ENCODE assay signal across 13 cellular contexts in the genomic region with DNA sequence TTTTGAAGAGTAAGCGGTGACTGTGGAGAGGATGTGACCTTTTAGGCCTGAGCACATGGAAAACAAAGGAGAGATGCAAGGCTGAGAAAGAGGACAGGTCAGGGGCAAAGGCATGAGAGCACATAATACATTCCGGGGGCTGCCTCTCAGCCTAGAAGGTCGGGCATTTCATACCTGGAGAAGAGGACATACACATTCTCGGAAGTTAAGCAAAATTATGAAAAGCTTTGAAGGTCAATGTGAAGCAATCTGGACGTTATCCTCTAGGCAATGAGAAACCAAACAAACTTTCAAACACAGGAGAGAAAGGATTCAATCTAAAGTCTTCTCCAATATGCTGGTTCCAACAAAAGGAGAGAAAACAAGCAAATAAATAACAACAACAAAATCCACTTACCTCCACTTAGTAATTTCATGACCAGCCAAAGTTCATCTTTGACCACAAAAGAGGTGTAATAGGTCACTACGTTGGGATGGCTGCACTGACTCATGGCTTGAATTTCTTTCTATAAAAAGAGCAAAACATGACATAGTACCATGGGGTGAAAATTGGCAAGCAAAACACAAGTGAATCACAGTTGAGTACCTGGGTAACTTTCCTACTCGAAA.
DNase-seq lines count a peak whose midpoint lies in the region; ATAC-seq and TF ChIP-seq lines count a peak whose summit lies in the region.
"Had no signal": no experiment of that assay in that cellular context is flagged by ENCODE, and none has a peak within 500 bp of the region (broad histone marks: within the 10 kb centered on the region; RNA-seq: fewer than 3 reads in every experiment).

No MANE protein-coding gene starts in this region.

- H3K27ac ChIP-seq in Panc1 (ENCODE audit: low read length) = no peak overlapping the region
- no peak overlapping the region for H3K27ac ChIP-seq in epithelial cell of prostate
- H3K27ac ChIP-seq: gastrocnemius medialis had no signal

- peak; percentile 64 for DNase-seq in activated CD8-positive, alpha-beta T cell treated with anti-CD3 and anti-CD28 coated beads for 36 hours
- DNase-seq in activated CD8-positive, alpha-beta T cell treated with anti-CD3 and anti-CD28 coated beads, Interleukin-2, amount 10 ng/mL, durations not matched to agents 7 days and 5 days = no peak
- peak; percentile 10 for DNase-seq in Panc1 (ENCODE audit: low read depth, low spot score)
- peak; percentile 46 for DNase-seq in epithelial cell of prostate (ENCODE audit: low read depth, low spot score)
- no peak for DNase-seq in progenitor cell of endocrine pancreas (ENCODE audit: low spot score, unreplicated experiment)
- no peak for DNase-seq in SKM-1 (lab: John Stamatoyannopoulos, UW; ENCODE audit: unreplicated experiment)
- DNase-seq: amygdala, gastrocnemius medialis, mesendoderm, MM.1S had no signal

- H3K4me3 Mint-ChIP-seq in activated CD8-positive, alpha-beta T cell treated with anti-CD3 and anti-CD28 coated beads for 36 hours = no peak overlapping the region
- H3K4me3 Mint-ChIP-seq in activated CD8-positive, alpha-beta T cell treated with anti-CD3 and anti-CD28 coated beads, Interleukin-2, amount 10 ng/mL, durations not matched to agents 7 days and 5 days = no peak overlapping the region
- no peak overlapping the region for H3K4me3 Mint-ChIP-seq in progenitor cell of endocrine pancreas (ENCODE audit: low read depth)

- ATAC-seq in activated CD8-positive, alpha-beta T cell treated with anti-CD3 and anti-CD28 coated beads for 36 hours = peak; percentile 87
- no peak for ATAC-seq in activated CD8-positive, alpha-beta T cell treated with anti-CD3 and anti-CD28 coated beads, Interleukin-2, amount 10 ng/mL, durations not matched to agents 7 days and 5 days
- no peak for ATAC-seq in Panc1
- ATAC-seq in GM21717 (IDR thresholded peaks at IDR 0.05; ENCODE audit: unreplicated experiment) = no peak
- no peak for ATAC-seq in HG02571 (IDR thresholded peaks at IDR 0.05; ENCODE audit: unreplicated experiment)
- ATAC-seq: gastrocnemius medialis had no signal

- H3K9me3 ChIP-seq in Panc1 (ENCODE audit: control insufficient read depth, insufficient read depth, low read depth, low read length) = no peaks in the 10 kb centered on the region
- H3K9me3 ChIP-seq: gastrocnemius medialis had no signal

- POLR2A ChIA-PET in activated CD8-positive, alpha-beta T cell treated with anti-CD3 and anti-CD28 coated beads for 36 hours (lab: Charles Lee) = interaction anchor here (1.0 kb wide), 1 partner anchor 179 kb away, joined by 3 read pairs; no protein-coding TSS in a partner anchor
- POLR2A ChIA-PET in activated CD8-positive, alpha-beta T cell treated with anti-CD3 and anti-CD28 coated beads, Interleukin-2, amount 10 ng/mL, durations not matched to agents 7 days and 5 days (lab: Charles Lee) = no interaction called here
- POLR2A ChIA-PET in Panc1 (lab: Charles Lee) = no interaction called here

- H3K27me3 ChIP-seq in Panc1 (ENCODE audit: control insufficient read depth, insufficient read depth, low read length) = no peaks in the 10 kb centered on the region
- H3K27me3 ChIP-seq: gastrocnemius medialis had no signal

- H3K27me3 Mint-ChIP-seq in activated CD8-positive, alpha-beta T cell treated with anti-CD3 and anti-CD28 coated beads for 36 hours = no peaks in the 10 kb centered on the region
- H3K27me3 Mint-ChIP-seq in activated CD8-positive, alpha-beta T cell treated with anti-CD3 and anti-CD28 coated beads, Interleukin-2, amount 10 ng/mL, durations not matched to agents 7 days and 5 days (ENCODE audit: low read depth) = no peaks in the 10 kb centered on the region
- H3K27me3 Mint-ChIP-seq in progenitor cell of endocrine pancreas = no peaks in the 10 kb centered on the region

- H3K4me1 Mint-ChIP-seq in activated CD8-positive, alpha-beta T cell treated with anti-CD3 and anti-CD28 coated beads for 36 hours (ENCODE audit: low read depth) = peaks cover 63% of the 10 kb centered on the region
- H3K4me1 Mint-ChIP-seq in activated CD8-positive, alpha-beta T cell treated with anti-CD3 and anti-CD28 coated beads, Interleukin-2, amount 10 ng/mL, durations not matched to agents 7 days and 5 days (ENCODE audit: low read depth) = peaks cover 25% of the 10 kb centered on the region
- no peaks in the 10 kb centered on the region for H3K4me1 Mint-ChIP-seq in progenitor cell of endocrine pancreas (ENCODE audit: low read depth)

- no peak overlapping the region for H3K4me3 ChIP-seq in Panc1 (ENCODE audit: low read depth in 2 of 2, low read length in 2 of 2)
- H3K4me3 ChIP-seq: gastrocnemius medialis, skin epidermis had no signal

- no peaks in the 10 kb centered on the region for H3K4me1 ChIP-seq in Panc1 (ENCODE audit: control insufficient read depth, insufficient read depth, low read length)
- H3K4me1 ChIP-seq: gastrocnemius medialis had no signal

- no peak for TF ChIP-seq CTCF in activated CD8-positive, alpha-beta T cell treated with anti-CD3 and anti-CD28 coated beads for 36 hours (IDR thresholded peaks at IDR 0.05)
- TF ChIP-seq CTCF in Panc1 (IDR thresholded peaks at IDR 0.05) = no peak
- no peak for TF ChIP-seq CTCF in progenitor cell of endocrine pancreas (IDR thresholded peaks at IDR 0.05; ENCODE audit: unreplicated experiment)

- no peaks in the 10 kb centered on the region for H3K36me3 ChIP-seq in Panc1 (ENCODE audit: control insufficient read depth, insufficient read depth, low read length)
- H3K36me3 ChIP-seq: gastrocnemius medialis had no signal

- CTCF ChIA-PET in activated CD8-positive, alpha-beta T cell treated with anti-CD3 and anti-CD28 coated beads for 36 hours (lab: Charles Lee) = interaction anchor here (0.9 to 1.3 kb wide), 2 partner anchors 19 to 79 kb away, joined by 3 to 4 read pairs; no protein-coding TSS in a partner anchor
- CTCF ChIA-PET in activated CD8-positive, alpha-beta T cell treated with anti-CD3 and anti-CD28 coated beads, Interleukin-2, amount 10 ng/mL, durations not matched to agents 7 days and 5 days (lab: Charles Lee) = no interaction called here
- CTCF ChIA-PET in Panc1 (lab: Charles Lee) = no interaction called here

- H3K27ac Mint-ChIP-seq in activated CD8-positive, alpha-beta T cell treated with anti-CD3 and anti-CD28 coated beads for 36 hours = peak overlapping the region; percentile 78
- H3K27ac Mint-ChIP-seq in activated CD8-positive, alpha-beta T cell treated with anti-CD3 and anti-CD28 coated beads, Interleukin-2, amount 10 ng/mL, durations not matched to agents 7 days and 5 days = no peak overlapping the region
- H3K27ac Mint-ChIP-seq in progenitor cell of endocrine pancreas = peak overlapping the region; percentile 8

- in situ Hi-C loops in Panc1 (cut with HindIII; ENCODE audit: low pct_unique_long_range_greater_than_20kb, low sequenced_read_pairs) = no loop called here

- H3K9me3 Mint-ChIP-seq in activated CD8-positive, alpha-beta T cell treated with anti-CD3 and anti-CD28 coated beads for 36 hours = no peaks in the 10 kb centered on the region
- H3K9me3 Mint-ChIP-seq in activated CD8-positive, alpha-beta T cell treated with anti-CD3 and anti-CD28 coated beads, Interleukin-2, amount 10 ng/mL, durations not matched to agents 7 days and 5 days (ENCODE audit: insufficient read depth) = no peaks in the 10 kb centered on the region
- no peaks in the 10 kb centered on the region for H3K9me3 Mint-ChIP-seq in progenitor cell of endocrine pancreas (ENCODE audit: low read depth)

- H3K36me3 Mint-ChIP-seq in activated CD8-positive, alpha-beta T cell treated with anti-CD3 and anti-CD28 coated beads for 36 hours (ENCODE audit: low read depth) = peaks cover 32% of the 10 kb centered on the region
- peaks cover 31% of the 10 kb centered on the region for H3K36me3 Mint-ChIP-seq in activated CD8-positive, alpha-beta T cell treated with anti-CD3 and anti-CD28 coated beads, Interleukin-2, amount 10 ng/mL, durations not matched to agents 7 days and 5 days (ENCODE audit: low read depth)
- H3K36me3 Mint-ChIP-seq in progenitor cell of endocrine pancreas (ENCODE audit: insufficient read depth) = peaks cover 3% of the 10 kb centered on the region

- BruUV-seq in Panc1 (replicated peaks; lab: Mats Ljungman, UMichigan) = no TSS peak

- intact Hi-C loops in activated CD8-positive, alpha-beta T cell treated with anti-CD3 and anti-CD28 coated beads for 36 hours (cut with micrococcal nuclease) = loop anchor here (2.0 to 5.0 kb wide), 3 partner anchors 26 to 80 kb away; a partner anchor contains a TSS
- intact Hi-C loops in Panc1 (cut with micrococcal nuclease; ENCODE audit: unreplicated experiment) = no loop called here

Comparison
In these comparisons a context has a peak if more than half of its experiments do, and no peak if none do; other contexts are left out.
1. DNase-seq: peak in activated CD8-positive, alpha-beta T cell treated with anti-CD3 and anti-CD28 coated beads for 36 hours (single experiment), Panc1 (single experiment) and epithelial cell of prostate (single experiment); none in activated CD8-positive, alpha-beta T cell treated with anti-CD3 and anti-CD28 coated beads, Interleukin-2, amount 10 ng/mL, durations not matched to agents 7 days and 5 days (single experiment), progenitor cell of endocrine pancreas (single experiment) and SKM-1 (single experiment).